In the genomic region with DNA sequence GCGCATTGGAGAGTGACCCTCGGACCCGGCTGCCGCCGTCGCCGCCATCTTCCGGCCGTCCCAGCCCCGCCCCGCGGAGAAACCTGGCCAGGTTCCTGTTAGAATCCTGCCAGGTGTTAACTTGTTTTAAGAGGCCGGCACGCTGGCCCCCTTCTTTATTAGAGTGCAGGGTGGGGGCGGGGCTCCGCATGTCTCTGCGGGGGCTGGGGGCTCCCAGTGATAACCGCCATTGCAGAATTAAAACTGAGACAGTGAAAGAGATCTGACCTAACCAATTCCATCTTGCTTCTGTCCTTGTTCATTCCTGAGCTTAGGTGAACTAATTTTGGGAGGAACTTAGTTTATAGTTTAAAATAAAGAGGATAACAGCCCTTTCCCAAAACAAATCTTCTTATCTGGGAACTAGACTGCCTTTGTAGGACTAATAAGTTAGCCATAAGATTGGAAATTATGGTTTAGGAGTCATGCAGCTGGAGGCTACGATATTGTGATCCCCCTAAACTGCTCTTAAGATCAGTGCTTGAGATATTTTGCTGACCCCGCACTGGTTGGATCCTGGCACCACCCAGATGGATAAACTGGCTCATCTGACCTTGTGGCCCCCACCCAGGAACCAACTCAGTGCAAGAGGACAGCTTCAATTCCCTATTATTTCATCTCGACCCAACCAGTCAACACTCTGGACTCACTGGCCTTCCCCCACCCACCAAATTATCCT, we compare ENCODE assay signal across 8 cellular contexts. TPM values are rescaled to one million over a fixed set of nuclear protein-coding genes. Genes with fewer than 3 reads are reported as not detected.
DNase-seq lines count a peak whose midpoint lies in the region; ATAC-seq and TF ChIP-seq lines count a peak whose summit lies in the region.

No MANE protein-coding gene starts in this region.

- H3K36me3 Mint-ChIP-seq in naive thymus-derived CD8-positive, alpha-beta T cell, result peaks cover 0 to 13% (median 0%) of the 10 kb centered on the region in 3 donors

- CTCF ChIA-PET in BJ (lab: Yijun Ruan, JAX), result interaction anchor here (1.2 to 3.0 kb wide), 8 partner anchors 35 to 92 kb away, joined by 3 to 10 read pairs (median 4); a partner anchor contains a TSS

- no peaks in the 10 kb centered on the region for H3K36me3 ChIP-seq in BJ (ENCODE audit: control insufficient read depth, insufficient read depth, low read length)
- H3K36me3 ChIP-seq in KOPT-K1 (ENCODE audit: insufficient read depth, low read length), result peaks cover 15% of the 10 kb centered on the region

- peak overlapping the region; percentile 80 to 97 (median 92) for H3K4me3 Mint-ChIP-seq in naive thymus-derived CD8-positive, alpha-beta T cell

- POLR2A ChIA-PET in BJ (lab: Charles Lee), result no interaction called here
- POLR2A ChIA-PET in naive thymus-derived CD8-positive, alpha-beta T cell (lab: Charles Lee), result interaction anchor here (0.6 to 2.7 kb wide), 24 partner anchors 9 to 705 kb away, joined by 3 to 32 read pairs (median 6); a partner anchor contains a TSS

- H3K27ac Mint-ChIP-seq in naive thymus-derived CD8-positive, alpha-beta T cell, result peak overlapping the region; percentile 37 to 96 (median 86)

- H3K9me3 Mint-ChIP-seq in naive thymus-derived CD8-positive, alpha-beta T cell, result no peaks in the 10 kb centered on the region

- no peak for DNase-seq in BJ (ENCODE audit: low read depth)
- no peak for DNase-seq in naive thymus-derived CD8-positive, alpha-beta T cell
- no peak for DNase-seq in MV-4-11 (lab: John Stamatoyannopoulos, UW)
- DNase-seq in activated CD4-positive, alpha-beta T cell treated with anti-CD3 and anti-CD28 coated beads, Interleukin-2, amount 50 U/mL, for 4 hours, result no peak
- no peak for DNase-seq in germinal center (ENCODE audit: low spot score)

- no peaks in the 10 kb centered on the region for H3K27me3 Mint-ChIP-seq in naive thymus-derived CD8-positive, alpha-beta T cell

- TF ChIP-seq CTCF in BJ (IDR thresholded peaks at IDR 0.05; ENCODE audit: insufficient read depth, low read depth, low read length), result no peak

- peak overlapping the region; percentile 96 for H3K4me3 ChIP-seq in BJ (ENCODE audit: low read depth, low read length)

- peak; percentile 1 to 6 for ATAC-seq in naive thymus-derived CD8-positive, alpha-beta T cell
- ATAC-seq in GM18861 (IDR thresholded peaks at IDR 0.05; ENCODE audit: unreplicated experiment), result no peak

- peak overlapping the region; percentile 95 for H3K27ac ChIP-seq in KOPT-K1 (ENCODE audit: low read depth, low read length, poor library complexity, severe bottlenecking)
- H3K27ac ChIP-seq in cingulate gyrus (ENCODE audit: low read depth, low read length), result peak overlapping the region; percentile 83

- H3K4me1 Mint-ChIP-seq in naive thymus-derived CD8-positive, alpha-beta T cell, result peaks cover 18 to 56% (median 49%) of the 10 kb centered on the region in 4 donors

- no peaks in the 10 kb centered on the region for H3K9me3 ChIP-seq in KOPT-K1 (ENCODE audit: insufficient read depth, low read length, poor library complexity, severe bottlenecking)

- H3K27me3 ChIP-seq in BJ (ENCODE audit: control insufficient read depth, insufficient read depth, low read length), result no peaks in the 10 kb centered on the region

RNA-seq across cellular contexts. Expression of a gene that starts 0.5 kb away (rescaled TPM):
- polyA plus RNA-seq in BJ (2011; rRNA removed), result 56.1 and 101 TPM in 2 replicates
- polyA minus RNA-seq in BJ (2011; rRNA and poly(A)+ RNA removed), result 45.3 and 46.4 TPM in 2 replicates
- total RNA-seq in naive thymus-derived CD8-positive, alpha-beta T cell, result 10 to 100 TPM; 87.5 to 99.3 TPM
- polyA plus RNA-seq in naive thymus-derived CD8-positive, alpha-beta T cell, result 100 to 1,000 TPM; 114 to 143 (median 137) TPM

RNA-seq across cellular contexts. Expression of a gene that starts 56.6 kb away (rescaled TPM):
- 56.2 and 115 TPM in 2 replicates for polyA plus RNA-seq in BJ (2011; rRNA removed)
- polyA minus RNA-seq in BJ (2011; rRNA and poly(A)+ RNA removed), result 46.3 and 63.4 TPM in 2 replicates
- total RNA-seq in naive thymus-derived CD8-positive, alpha-beta T cell, result 10 to 100 TPM; 32.2 to 39.5 TPM
- polyA plus RNA-seq in naive thymus-derived CD8-positive, alpha-beta T cell, result 10 to 100 TPM; 22.1 to 35.7 (median 22.3) TPM

RNA-seq across cellular contexts. Expression of a gene that starts 56.9 kb away (rescaled TPM):
- 76.5 and 90.0 TPM in 2 replicates for polyA plus RNA-seq in BJ (2011; rRNA removed)
- polyA minus RNA-seq in BJ (2011; rRNA and poly(A)+ RNA removed), result 45.8 and 77.7 TPM in 2 replicates
- 10 to 100 TPM; 86.3 to 88.6 TPM for total RNA-seq in naive thymus-derived CD8-positive, alpha-beta T cell
- 100 to 1,000 TPM in 1 of 3 donors, 10 to 100 TPM in 2; 85.5 to 106 (median 95.2) TPM for polyA plus RNA-seq in naive thymus-derived CD8-positive, alpha-beta T cell
